In genomic region chr10:106929291-106929925, GRCh38 we compare ENCODE assay signal across 30 cellular contexts.
"Had no signal": no experiment of that assay in that cellular context is flagged by ENCODE, and none has a peak within 500 bp of the region (broad histone marks: within the 10 kb centered on the region; RNA-seq: fewer than 3 reads in every experiment).

No MANE protein-coding gene starts in this region.

- H3K27ac Mint-ChIP-seq: activated B cell treated with CpG ODN at 0.5 μM for 24 hours; activated CD8-positive, alpha-beta memory T cell treated with anti-CD3 and anti-CD28 coated beads, Interleukin-2, amount 10 ng/mL, durations not matched to agents 7 days and 5 days; activated CD8-positive, alpha-beta T cell treated with anti-CD3 and anti-CD28 coated beads, Interleukin-2, amount 10 ng/mL, durations not matched to agents 7 days and 5 days; activated naive CD4-positive, alpha-beta T cell treated with anti-CD3 and anti-CD28 coated beads, Interleukin-2, amount 50 U/mL, for 72 hours; activated T-cell treated with anti-CD3 and anti-CD28 coated beads, Interleukin-2, amount 50 U/mL, for 72 hours; stimulated activated memory B cell treated with anti-CD40 and anti-IgM and Interleukin-4, amounts not matched to agents 10 μg/mL and 1 μg/mL and 100 μg/mL, for 72 hours; stimulated activated naive CD8-positive, alpha-beta T cell treated with anti-CD3 and anti-CD28 coated beads, Interleukin-15, amount 100 ng/mL, for 72 hours had no signal

- DNase-seq: activated B cell treated with CpG ODN at 0.5 μM for 24 hours; activated CD4-positive, alpha-beta T cell treated with anti-CD3 and anti-CD28 coated beads, Interleukin-2, amount 50 U/mL, for 1 hour; activated CD8-positive, alpha-beta memory T cell treated with anti-CD3 and anti-CD28 coated beads, Interleukin-2, amount 10 ng/mL, durations not matched to agents 7 days and 5 days; activated CD8-positive, alpha-beta T cell treated with anti-CD3 and anti-CD28 coated beads, Interleukin-2, amount 10 ng/mL, durations not matched to agents 7 days and 5 days; activated naive CD4-positive, alpha-beta T cell; activated T-cell treated with anti-CD3 and anti-CD28 coated beads for 4 hours; activated T-cell treated with anti-CD3 and anti-CD28 coated beads, Interleukin-2, amount 50 U/mL, for 72 hours; dermis blood vessel endothelial cell; effector CD4-positive, alpha-beta T cell; esophagus squamous epithelium; gastrocnemius medialis; glutamatergic neuron; islet precursor cell; left ventricle myocardium superior; nucleus accumbens; pancreas; retina; stimulated activated CD4-positive, alpha-beta T cell treated with anti-CD3 and anti-CD28 coated beads, Interleukin-4, amount 100 ng/mL, for 4 hours; stimulated activated CD8-positive, alpha-beta memory T cell treated with anti-CD3 and anti-CD28 coated beads, Interleukin-4, amount 100 ng/mL, for 48 hours; stimulated activated naive CD8-positive, alpha-beta T cell treated with anti-CD3 and anti-CD28 coated beads, Interleukin-15, amount 100 ng/mL, for 72 hours; substantia nigra; T-helper 2 cell; upper lobe of left lung had no signal

- H3K27me3 Mint-ChIP-seq: activated B cell treated with CpG ODN at 0.5 μM for 24 hours; activated CD8-positive, alpha-beta memory T cell treated with anti-CD3 and anti-CD28 coated beads, Interleukin-2, amount 10 ng/mL, durations not matched to agents 7 days and 5 days; stimulated activated memory B cell treated with anti-CD40 and anti-IgM and Interleukin-4, amounts not matched to agents 10 μg/mL and 1 μg/mL and 100 μg/mL, for 72 hours; stimulated activated naive CD8-positive, alpha-beta T cell treated with anti-CD3 and anti-CD28 coated beads, Interleukin-15, amount 100 ng/mL, for 72 hours had no signal

- H3K36me3 Mint-ChIP-seq: activated CD8-positive, alpha-beta memory T cell treated with anti-CD3 and anti-CD28 coated beads, Interleukin-2, amount 10 ng/mL, durations not matched to agents 7 days and 5 days; activated naive CD4-positive, alpha-beta T cell treated with anti-CD3 and anti-CD28 coated beads, Interleukin-2, amount 50 U/mL, for 72 hours; stimulated activated memory B cell treated with anti-CD40 and anti-IgM and Interleukin-4, amounts not matched to agents 10 μg/mL and 1 μg/mL and 100 μg/mL, for 72 hours had no signal

- H3K4me1 ChIP-seq: esophagus squamous epithelium, gastrocnemius medialis, pancreas, prostate gland, vagina had no signal

- H3K4me3 Mint-ChIP-seq: activated B cell treated with CpG ODN at 0.5 μM for 24 hours; activated CD8-positive, alpha-beta memory T cell treated with anti-CD3 and anti-CD28 coated beads, Interleukin-2, amount 10 ng/mL, durations not matched to agents 7 days and 5 days; activated CD8-positive, alpha-beta T cell treated with anti-CD3 and anti-CD28 coated beads, Interleukin-2, amount 10 ng/mL, durations not matched to agents 7 days and 5 days; activated T-cell treated with anti-CD3 and anti-CD28 coated beads, Interleukin-2, amount 50 U/mL, for 72 hours; nephron; stimulated activated memory B cell treated with anti-CD40 and anti-IgM and Interleukin-4, amounts not matched to agents 10 μg/mL and 1 μg/mL and 100 μg/mL, for 72 hours; stimulated activated naive CD8-positive, alpha-beta T cell treated with anti-CD3 and anti-CD28 coated beads, Interleukin-15, amount 100 ng/mL, for 72 hours had no signal

- ATAC-seq: activated CD8-positive, alpha-beta memory T cell treated with anti-CD3 and anti-CD28 coated beads, Interleukin-2, amount 10 ng/mL, durations not matched to agents 7 days and 5 days; activated CD8-positive, alpha-beta T cell treated with anti-CD3 and anti-CD28 coated beads, Interleukin-2, amount 10 ng/mL, durations not matched to agents 7 days and 5 days; activated naive CD4-positive, alpha-beta T cell treated with anti-CD3 and anti-CD28 coated beads, Interleukin-2, amount 50 U/mL, for 72 hours; activated T-cell treated with anti-CD3 and anti-CD28 coated beads, Interleukin-2, amount 50 U/mL, for 72 hours; gastrocnemius medialis; left ventricle myocardium superior; pancreas; stimulated activated memory B cell treated with anti-CD40 and anti-IgM and Interleukin-4, amounts not matched to agents 10 μg/mL and 1 μg/mL and 100 μg/mL, for 72 hours; stimulated activated naive CD8-positive, alpha-beta T cell treated with anti-CD3 and anti-CD28 coated beads, Interleukin-15, amount 100 ng/mL, for 72 hours had no signal

- H3K36me3 ChIP-seq: esophagus squamous epithelium, gastrocnemius medialis, pancreas, prostate gland, upper lobe of left lung, vagina had no signal

- H3K4me3 ChIP-seq: esophagus squamous epithelium, gastrocnemius medialis, pancreas, prostate gland, skin epidermis, upper lobe of left lung, vagina had no signal

- H3K4me1 Mint-ChIP-seq: activated CD8-positive, alpha-beta memory T cell treated with anti-CD3 and anti-CD28 coated beads, Interleukin-2, amount 10 ng/mL, durations not matched to agents 7 days and 5 days; stimulated activated naive CD8-positive, alpha-beta T cell treated with anti-CD3 and anti-CD28 coated beads, Interleukin-15, amount 100 ng/mL, for 72 hours had no signal

- H3K27me3 ChIP-seq: esophagus squamous epithelium, gastrocnemius medialis, upper lobe of left lung, vagina had no signal

- H3K27ac ChIP-seq: epithelial cell of prostate, esophagus squamous epithelium, gastrocnemius medialis, pancreas, prostate gland, skin epidermis, upper lobe of left lung, vagina had no signal

- H3K9me3 Mint-ChIP-seq: activated B cell treated with CpG ODN at 0.5 μM for 24 hours; activated naive CD4-positive, alpha-beta T cell treated with anti-CD3 and anti-CD28 coated beads, Interleukin-2, amount 50 U/mL, for 72 hours; nephron; stimulated activated memory B cell treated with anti-CD40 and anti-IgM and Interleukin-4, amounts not matched to agents 10 μg/mL and 1 μg/mL and 100 μg/mL, for 72 hours; stimulated activated naive CD8-positive, alpha-beta T cell treated with anti-CD3 and anti-CD28 coated beads, Interleukin-15, amount 100 ng/mL, for 72 hours had no signal
